ENCODE assay signal across 24 cellular contexts in the genomic region with DNA sequence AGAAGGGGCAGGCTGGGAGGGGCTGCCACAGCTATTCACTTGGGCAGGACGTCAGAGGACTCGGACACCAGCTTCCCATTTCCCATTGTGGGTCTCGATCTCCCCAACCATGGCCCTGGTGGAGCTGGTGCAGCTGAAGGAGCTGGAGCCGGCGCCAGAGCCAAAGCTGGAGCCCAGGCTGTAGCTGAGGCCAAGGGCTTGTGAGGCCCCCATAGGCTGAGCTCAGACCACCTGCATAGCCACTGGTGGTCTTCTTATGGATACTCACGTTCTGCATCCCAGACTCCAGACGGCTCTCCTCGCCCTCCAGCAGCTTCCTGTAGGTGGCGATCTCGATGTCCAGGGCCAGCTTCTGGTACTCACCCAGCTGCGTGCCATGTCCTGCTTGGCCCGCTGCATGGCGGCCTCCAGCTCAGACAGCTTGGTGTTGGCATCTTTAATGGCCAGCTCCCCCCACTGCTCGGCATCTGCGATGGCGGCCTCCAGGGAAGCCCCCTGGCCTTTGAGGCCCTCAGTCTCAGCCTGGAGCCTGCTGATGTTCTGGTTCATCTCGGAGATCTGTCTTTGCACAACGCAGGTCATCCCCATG. TPM values are rescaled to one million over a fixed set of nuclear protein-coding genes. Genes with fewer than 3 reads are reported as not detected.
A peak's percentile ranks its signal among the peaks of the same experiment; 100 is the strongest.
DNase-seq lines count a peak whose midpoint lies in the region; ATAC-seq, FAIRE-seq and TF ChIP-seq lines count a peak whose summit lies in the region.
"Had no signal": no experiment of that assay in that cellular context is flagged by ENCODE, and none has a peak within 500 bp of the region (broad histone marks: within the 10 kb centered on the region; RNA-seq: fewer than 3 reads in every experiment).

No MANE protein-coding gene starts in this region.

- FAIRE-seq in D721Med (lab: Jason Lieb, UNC) (no peak), K562 (lab: Jason Lieb, UNC) (no peak)
- FAIRE-seq: GM12892 had no signal

- in situ Hi-C loops in K562 (cut with MboI) = no loop called here

- no peaks in the 10 kb centered on the region for H3K9me1 ChIP-seq in K562 (ENCODE audit: control insufficient read depth, insufficient read depth, low read length)

- no peaks in the 10 kb centered on the region for H3K79me1 ChIP-seq in mesendoderm (ENCODE audit: low read length)

- H3K4me1 ChIP-seq in K562 (replicated peaks in 1 of 2; ENCODE audit: control insufficient read depth in 2 of 2, insufficient read depth in 2 of 2, low read length in 2 of 2) = peaks cover 0 to 5% of the 10 kb centered on the region in 2 experiments; a peak in 1 of 5 replicates
- H3K4me1 ChIP-seq in mesendoderm (ENCODE audit: control insufficient read depth, low read depth, low read length) = no peaks in the 10 kb centered on the region
- H3K4me1 ChIP-seq: gastrocnemius medialis had no signal

- no peak overlapping the region for H3K27ac ChIP-seq in K562 (ENCODE audit: extremely low read depth, low read depth, low read length)
- H3K27ac ChIP-seq in mesendoderm (ENCODE audit: low read depth, low read length) = no peak overlapping the region
- H3K27ac ChIP-seq: gastrocnemius medialis, VCaP had no signal

- H3K9ac ChIP-seq in K562 (ENCODE audit: insufficient read depth in 1 of 2, low read depth in 2 of 2, low read length in 2 of 2) (no peak overlapping the region), mesendoderm (ENCODE audit: low read length) (no peak overlapping the region)

- H3K56ac ChIP-seq in mesendoderm (ENCODE audit: low read length) = no peak overlapping the region

- no peak for TF ChIP-seq EP300 in K562 (IDR thresholded peaks at IDR 0.05; ENCODE audit: low read length)

- no peaks in the 10 kb centered on the region for H4K20me1 ChIP-seq in K562 (replicated peaks; ENCODE audit: control insufficient read depth, insufficient read depth, low read length)

- H4K8ac ChIP-seq in mesendoderm (ENCODE audit: low read depth, low read length) = no peak overlapping the region

- no peak overlapping the region for H4K5ac ChIP-seq in mesendoderm (ENCODE audit: low read length)

- H2BK5ac ChIP-seq in mesendoderm (ENCODE audit: low read length) = no peak overlapping the region

- no peak overlapping the region for H2AFZ ChIP-seq in K562 (ENCODE audit: low read depth, low read length)

- ATAC-seq in K562 (no peak), HG03460 (IDR thresholded peaks at IDR 0.05; ENCODE audit: unreplicated experiment) (no peak)
- ATAC-seq in activated CD4-positive, CD25-positive, alpha-beta regulatory T cell treated with anti-CD3 and anti-CD28 coated beads, Interleukin-2, amount 50 U/mL, for 24 hours = no peak
- ATAC-seq: activated CD8-positive, alpha-beta T cell treated with anti-CD3 and anti-CD28 coated beads, Interleukin-2, amount 10 ng/mL, durations not matched to agents 7 days and 5 days; gastrocnemius medialis; left ventricle myocardium superior; stimulated activated naive CD8-positive, alpha-beta T cell treated with anti-CD3 and anti-CD28 coated beads, Interleukin-15, amount 100 ng/mL, for 72 hours; T-helper 17 cell had no signal

- H3K79me2 ChIP-seq in K562 (ENCODE audit: control insufficient read depth, insufficient read depth, low read length) (no peaks in the 10 kb centered on the region), mesendoderm (ENCODE audit: control insufficient read depth, insufficient read depth, low read length) (no peaks in the 10 kb centered on the region)

- no peaks in the 10 kb centered on the region for H3K36me3 ChIP-seq in H7 (replicated peaks; ENCODE audit: control insufficient read depth, insufficient read depth, low read length)
- no peaks in the 10 kb centered on the region for H3K36me3 ChIP-seq in K562 (ENCODE audit: control insufficient read depth, insufficient read depth, low read length)
- H3K36me3 ChIP-seq in mesendoderm (ENCODE audit: control insufficient read depth, insufficient read depth, low read length) = no peaks in the 10 kb centered on the region
- H3K36me3 ChIP-seq: gastrocnemius medialis had no signal

- intact Hi-C loops in K562 (cut with micrococcal nuclease) = no loop called here

- H2BK120ac ChIP-seq in mesendoderm (ENCODE audit: low read depth, low read length) = no peak overlapping the region

- CTCF ChIA-PET in K562 (lab: Yijun Ruan, JAX; ENCODE audit: low intra/inter-chr PET ratio) = no interaction called here

- no peak for TF ChIP-seq RAD21 in K562 (CRISPR knock-in tag; conservative IDR thresholded peaks at IDR 0.05 in 1 of 2, IDR thresholded peaks at IDR 0.05 in 1 of 2)

- DNase-seq in D721Med (ENCODE audit: insufficient read length, low spot score) = no peak
- DNase-seq in H7 = peak; percentile 67
- DNase-seq in K562 (ENCODE audit: extremely low read depth in 1 of 4, low spot score in 3 of 4) = no peak
- DNase-seq in mesendoderm = peak; percentile 31
- DNase-seq in SW480 (ENCODE audit: low spot score) = no peak
- DNase-seq in amygdala (lab: John Stamatoyannopoulos, UW) = no peak
- DNase-seq: activated CD8-positive, alpha-beta T cell treated with anti-CD3 and anti-CD28 coated beads, Interleukin-2, amount 10 ng/mL, durations not matched to agents 7 days and 5 days; activated naive CD8-positive, alpha-beta T cell treated with anti-CD3 and anti-CD28 coated beads, Interleukin-2, amount 10 ng/mL, durations not matched to agents 7 days and 5 days; erythroblast; gastrocnemius medialis; IMR-90; left ventricle myocardium superior; NCI-H2081 treated with DMSO at 0.1 percent for 48 hours; NCI-H524 treated with DMSO at 0.1 percent for 48 hours; occipital lobe; SIG-M5; stimulated activated naive CD8-positive, alpha-beta T cell treated with anti-CD3 and anti-CD28 coated beads, Interleukin-15, amount 100 ng/mL, for 72 hours; T-helper 17 cell had no signal

- peaks cover 36% of the 10 kb centered on the region for H3K27me3 ChIP-seq in H7 (ENCODE audit: control insufficient read depth, insufficient read depth, low read length)
- H3K27me3 ChIP-seq in K562 (ENCODE audit: control insufficient read depth in 2 of 2, insufficient read depth in 2 of 2, low read length in 2 of 2) = peaks cover 0 to 23% of the 10 kb centered on the region in 2 experiments; a peak in 3 of 5 replicates
- peaks cover 6% of the 10 kb centered on the region for H3K27me3 ChIP-seq in mesendoderm (ENCODE audit: insufficient read depth, low read length, poor library complexity)

- no peak overlapping the region for H3K23ac ChIP-seq in mesendoderm (ENCODE audit: low read length)

- TF ChIP-seq POLR2A in K562 (conservative IDR thresholded peaks at IDR 0.05) = no peak

- WGBS in K562 (ENCODE audit: insufficient coverage, low coverage, missing lambda C conversion rate) = 1% methylated on average over 12 of the region's 18 CpGs
- WGBS in mesendoderm (ENCODE audit: extremely low coverage, insufficient coverage, low lambda C conversion rate) = no CpG with 5 or more reads among the region's 18 CpGs

- H2AK5ac ChIP-seq in mesendoderm (ENCODE audit: low read length) = no peak overlapping the region

- H3K18ac ChIP-seq in mesendoderm (ENCODE audit: low read length) = no peak overlapping the region

- BruUV-seq in K562 (replicated peaks; lab: Mats Ljungman, UMichigan) = no TSS peak

- TF ChIP-seq CTCF in D721Med (IDR thresholded peaks at IDR 0.05; ENCODE audit: insufficient read depth, missing control alignments) = peak; percentile 11
- TF ChIP-seq CTCF in K562 (IDR thresholded peaks at IDR 0.05 in 2 of 3, conservative IDR thresholded peaks at IDR 0.05 in 1 of 3; ENCODE audit: insufficient read depth in 2 of 3, low read depth in 1 of 3, low read length in 3 of 3) = peak; percentile 14 to 23 (median 21); a peak in 2 of 6 replicates

- no peak overlapping the region for H3K4me3 ChIP-seq in H7 (ENCODE audit: insufficient read depth, low read depth, low read length)
- H3K4me3 ChIP-seq in K562 = no peak overlapping the region
- H3K4me3 ChIP-seq in mesendoderm (ENCODE audit: low read length) = no peak overlapping the region
- H3K4me3 ChIP-seq: gastrocnemius medialis had no signal

- H2BK15ac ChIP-seq in mesendoderm (replicated peaks; ENCODE audit: low read depth) = no peak overlapping the region

- POLR2A ChIA-PET in K562 (lab: Yijun Ruan, JAX) = interaction anchor here (1.1 kb wide), 1 partner anchor 9 kb away, joined by 4 read pairs; no protein-coding TSS in a partner anchor

- no peak overlapping the region for H3K4me2 ChIP-seq in K562 (ENCODE audit: insufficient read depth, low read length)
- no peak overlapping the region for H3K4me2 ChIP-seq in mesendoderm (ENCODE audit: low read length)

- H3K9me3 ChIP-seq in K562 (replicated peaks; ENCODE audit: control insufficient read depth, insufficient read depth, low read depth, low read length) = no peaks in the 10 kb centered on the region
- H3K9me3 ChIP-seq: gastrocnemius medialis had no signal

- H3K4ac ChIP-seq in mesendoderm (ENCODE audit: low read depth, low read length) = no peak overlapping the region

RNA-seq across cellular contexts. Expression of gene CDK5R2, which starts 6.0 kb away (rescaled TPM):
- 0.17 TPM in 1 of 2 replicates, not detected in the other for total RNA-seq in H7 (2014; rRNA removed; shearing (Covaris generic))
- 0.12 TPM in 1 of 2 replicates, not detected in the other for total RNA-seq in K562 (2011; cell fraction: chromatin; rRNA removed; ENCODE audit: low replicate concordance)
- total RNA-seq in K562 (2011; cell fraction: nucleolus; rRNA removed) = not detected in 2 replicates
- 0.22 and 0.38 TPM in 2 replicates for total RNA-seq in K562 (2011; cell fraction: nucleoplasm; rRNA removed)
- total RNA-seq in K562 (2014; rRNA removed) (not detected in 2 replicates), K562 (2014; rRNA removed; fragmentation: Illumina TruSeq; extraction: Trizol) (not detected in 2 replicates), K562 (2015; rRNA removed; fragmentation: Illumina TruSeq; extraction: Trizol) (not detected in 2 replicates), K562 (2021) (0.09 TPM in 1 of 2 replicates, not detected in the other)
- polyA plus RNA-seq in K562 (2011; rRNA removed) (not detected in 2 replicates), K562 (2014; fragmentation: Illumina TruSeq; extraction: Trizol) (not detected in 2 replicates), K562 (2014; fragmentation: Nextera tagmentation; extraction: Ambion mirVana) (not detected), K562 (2014; rRNA removed) (not detected in 2 replicates)
- 0.03 and 0.04 TPM in 2 replicates for polyA plus RNA-seq in K562 (2011; cell fraction: cytosol; rRNA removed)
- 0.08 and 0.17 TPM in 2 replicates for polyA plus RNA-seq in K562 (2011; cell fraction: nucleus; rRNA removed)
- polyA plus RNA-seq in K562 (2012) = 0.03 and 0.08 TPM in 2 replicates
- polyA minus RNA-seq in K562 (2011; rRNA and poly(A)+ RNA removed) = 0.09 and 0.11 TPM in 2 replicates
- not detected in 2 replicates for polyA minus RNA-seq in K562 (2011; cell fraction: cytosol; rRNA and poly(A)+ RNA removed)
- polyA minus RNA-seq in K562 (2011; cell fraction: nucleus; rRNA and poly(A)+ RNA removed) = 0.13 and 0.22 TPM in 2 replicates
- polyA plus RNA-seq in mesendoderm (2013, experiment 1 of 2) = 0.11 TPM
- polyA plus RNA-seq in mesendoderm (2013, experiment 2 of 2) = 0.15 TPM
- total RNA-seq: activated CD8-positive, alpha-beta T cell treated with anti-CD3 and anti-CD28 coated beads, Interleukin-2, amount 10 ng/mL, durations not matched to agents 7 days and 5 days; activated naive CD8-positive, alpha-beta T cell treated with anti-CD3 and anti-CD28 coated beads, Interleukin-2, amount 10 ng/mL, durations not matched to agents 7 days and 5 days; dermis microvascular lymphatic vessel endothelial cell; gastrocnemius medialis; IMR-90; left ventricle myocardium superior; T-helper 17 cell had no signal
- polyA plus RNA-seq: IMR-90 had no signal

RNA-seq across cellular contexts. Expression of gene FEV, which starts 31.5 kb away (rescaled TPM):
- not detected in 2 replicates for total RNA-seq in H7 (2014; rRNA removed; shearing (Covaris generic))
- 0.51 TPM in 1 of 2 replicates, not detected in the other for total RNA-seq in K562 (2011; cell fraction: chromatin; rRNA removed; ENCODE audit: low replicate concordance)
- total RNA-seq in K562 (2011; cell fraction: nucleolus; rRNA removed) = 0.17 TPM in 1 of 2 replicates, not detected in the other
- total RNA-seq in K562 (2011; cell fraction: nucleoplasm; rRNA removed) = 0.38 TPM in 1 of 2 replicates, not detected in the other
- total RNA-seq in K562 (2014; rRNA removed) (0.45 and 0.57 TPM in 2 replicates), K562 (2014; rRNA removed; fragmentation: Illumina TruSeq; extraction: Trizol) (0.29 TPM in 1 of 2 replicates, not detected in the other), K562 (2015; rRNA removed; fragmentation: Illumina TruSeq; extraction: Trizol) (0.36 and 0.49 TPM in 2 replicates), K562 (2021) (1.6 and 2.4 TPM in 2 replicates)
- polyA plus RNA-seq in K562 (2011; rRNA removed) (1.1 TPM in 2 replicates), K562 (2014; fragmentation: Illumina TruSeq; extraction: Trizol) (0.79 and 0.83 TPM in 2 replicates), K562 (2014; fragmentation: Nextera tagmentation; extraction: Ambion mirVana) (under 1 TPM; 0.08 to 0.14 TPM), K562 (2014; rRNA removed) (0.78 and 1.7 TPM in 2 replicates)
- 1.0 and 5.2 TPM in 2 replicates for polyA plus RNA-seq in K562 (2011; cell fraction: cytosol; rRNA removed)
- 1.5 and 5.2 TPM in 2 replicates for polyA plus RNA-seq in K562 (2011; cell fraction: nucleus; rRNA removed)
- 5.2 and 7.5 TPM in 2 replicates for polyA plus RNA-seq in K562 (2012)
- polyA minus RNA-seq in K562 (2011; rRNA and poly(A)+ RNA removed) = 0.27 and 0.81 TPM in 2 replicates
- polyA minus RNA-seq in K562 (2011; cell fraction: cytosol; rRNA and poly(A)+ RNA removed) = 2.3 and 4.0 TPM in 2 replicates
- polyA minus RNA-seq in K562 (2011; cell fraction: nucleus; rRNA and poly(A)+ RNA removed) = 0.33 and 0.94 TPM in 2 replicates
- 0.13 TPM for polyA plus RNA-seq in mesendoderm (2013, experiment 1 of 2)
- polyA plus RNA-seq in mesendoderm (2013, experiment 2 of 2) = 0.10 TPM
- total RNA-seq: activated CD8-positive, alpha-beta T cell treated with anti-CD3 and anti-CD28 coated beads, Interleukin-2, amount 10 ng/mL, durations not matched to agents 7 days and 5 days; activated naive CD8-positive, alpha-beta T cell treated with anti-CD3 and anti-CD28 coated beads, Interleukin-2, amount 10 ng/mL, durations not matched to agents 7 days and 5 days; dermis microvascular lymphatic vessel endothelial cell; gastrocnemius medialis; IMR-90; left ventricle myocardium superior; occipital lobe; T-helper 17 cell; urinary bladder had no signal
- polyA plus RNA-seq: IMR-90, urinary bladder had no signal

RNA-seq across cellular contexts. Expression of gene CRYBA2, which starts 39.8 kb away (rescaled TPM):
- not detected in 2 replicates for total RNA-seq in H7 (2014; rRNA removed; shearing (Covaris generic))
- 1.6 TPM in 1 of 2 replicates, not detected in the other for total RNA-seq in K562 (2011; cell fraction: chromatin; rRNA removed; ENCODE audit: low replicate concordance)
- 1.0 TPM in 1 of 2 replicates, not detected in the other for total RNA-seq in K562 (2011; cell fraction: nucleolus; rRNA removed)
- 0.81 TPM in 1 of 2 replicates, not detected in the other for total RNA-seq in K562 (2011; cell fraction: nucleoplasm; rRNA removed)
- total RNA-seq in K562 (2014; rRNA removed) (0.73 TPM in 1 of 2 replicates, not detected in the other), K562 (2014; rRNA removed; fragmentation: Illumina TruSeq; extraction: Trizol) (not detected in 2 replicates), K562 (2015; rRNA removed; fragmentation: Illumina TruSeq; extraction: Trizol) (0.72 and 0.75 TPM in 2 replicates), K562 (2021) (0.51 and 0.81 TPM in 2 replicates)
- polyA plus RNA-seq in K562 (2011; rRNA removed) (0.23 and 1.8 TPM in 2 replicates), K562 (2014; fragmentation: Illumina TruSeq; extraction: Trizol) (not detected in 2 replicates), K562 (2014; fragmentation: Nextera tagmentation; extraction: Ambion mirVana) (under 1 TPM in 1 of 2 experiments, not detected in 1; 0.11 TPM), K562 (2014; rRNA removed) (not detected in 2 replicates)
- polyA plus RNA-seq in K562 (2011; cell fraction: cytosol; rRNA removed) = 0.62 and 9.2 TPM in 2 replicates
- polyA plus RNA-seq in K562 (2011; cell fraction: nucleus; rRNA removed) = 1.7 and 14.2 TPM in 2 replicates
- polyA plus RNA-seq in K562 (2012) = 0.75 and 1.6 TPM in 2 replicates
- 0.91 TPM in 1 of 2 replicates, not detected in the other for polyA minus RNA-seq in K562 (2011; rRNA and poly(A)+ RNA removed)
- polyA minus RNA-seq in K562 (2011; cell fraction: cytosol; rRNA and poly(A)+ RNA removed) = 2.6 TPM in 1 of 2 replicates, not detected in the other
- polyA minus RNA-seq in K562 (2011; cell fraction: nucleus; rRNA and poly(A)+ RNA removed) = 0.67 TPM in 1 of 2 replicates, not detected in the other
- 0.10 TPM for polyA plus RNA-seq in mesendoderm (2013, experiment 1 of 2)
- polyA plus RNA-seq in mesendoderm (2013, experiment 2 of 2) = not detected
- total RNA-seq: activated CD8-positive, alpha-beta T cell treated with anti-CD3 and anti-CD28 coated beads, Interleukin-2, amount 10 ng/mL, durations not matched to agents 7 days and 5 days; activated naive CD8-positive, alpha-beta T cell treated with anti-CD3 and anti-CD28 coated beads, Interleukin-2, amount 10 ng/mL, durations not matched to agents 7 days and 5 days; dermis microvascular lymphatic vessel endothelial cell; gastrocnemius medialis; IMR-90; left ventricle myocardium superior; occipital lobe; T-helper 17 cell; urinary bladder had no signal
- polyA plus RNA-seq: IMR-90, urinary bladder had no signal

Comparison
In these comparisons a context has a peak if more than half of its experiments do, and no peak if none do; other contexts are left out.
1. DNase-seq: peak in H7 (single experiment) and mesendoderm (single experiment); none in D721Med (single experiment), K562 (0 of 4), SW480 (single experiment) and amygdala (0 of 56).